14 cellular contexts compared by ENCODE assay signal in genomic region chr10:76050291-76050625, GRCh38.
"Had no signal": no experiment of that assay in that cellular context is flagged by ENCODE, and none has a peak within 500 bp of the region (broad histone marks: within the 10 kb centered on the region; RNA-seq: fewer than 3 reads in every experiment).

No MANE protein-coding gene starts in this region.

- ATAC-seq: activated naive CD4-positive, alpha-beta T cell treated with anti-CD3 and anti-CD28 coated beads, Interleukin-2, amount 50 U/mL, for 72 hours; activated T-cell treated with anti-CD3 and anti-CD28 coated beads, Interleukin-2, amount 50 U/mL, for 4 hours; esophagus mucosa had no signal

- H3K36me3 ChIP-seq: brain microvascular endothelial cell, stomach, vagina had no signal

- H3K4me3 ChIP-seq: dorsolateral prefrontal cortex, stomach, vagina had no signal

- H3K9me3 ChIP-seq: vagina had no signal

- H3K27me3 ChIP-seq: brain microvascular endothelial cell, stomach, vagina had no signal

- DNase-seq: activated CD4-positive, alpha-beta T cell treated with anti-CD3 and anti-CD28 coated beads for 1 hour; activated CD4-positive, alpha-beta T cell treated with anti-CD3 and anti-CD28 coated beads, Interleukin-2, amount 50 U/mL, for 48 hours; activated effector memory CD4-positive, alpha-beta T cell treated with anti-CD3 and anti-CD28 coated beads, Interleukin-2, amount 50 U/mL, for 16 hours; activated T-cell treated with anti-CD3 and anti-CD28 coated beads, Interleukin-2, amount 50 U/mL, for 4 hours; amygdala; dorsolateral prefrontal cortex; hippocampal formation; stimulated activated CD4-positive, alpha-beta T cell treated with anti-CD3 and anti-CD28 coated beads, Interleukin-15, amount 100 ng/mL, for 24 hours; stimulated activated CD4-positive, alpha-beta T cell treated with anti-CD3 and anti-CD28 coated beads, Interleukin-4, amount 100 ng/mL, for 24 hours; stomach had no signal

- H3K27ac ChIP-seq: brain microvascular endothelial cell, dorsolateral prefrontal cortex, stomach, vagina had no signal
